ENCODE assay signal across 21 cellular contexts in genomic region chr3:192237992-192238608, GRCh38.
DNase-seq lines count a peak whose midpoint lies in the region; ATAC-seq, FAIRE-seq and TF ChIP-seq lines count a peak whose summit lies in the region.
"Had no signal": no experiment of that assay in that cellular context is flagged by ENCODE, and none has a peak within 500 bp of the region (broad histone marks: within the 10 kb centered on the region; RNA-seq: fewer than 3 reads in every experiment).

No MANE protein-coding gene starts in this region.

- H3K79me2 ChIP-seq in SK-N-SH (ENCODE audit: insufficient read depth) (no peaks in the 10 kb centered on the region), GM12878 (ENCODE audit: control insufficient read depth, insufficient read depth, low read length) (no peaks in the 10 kb centered on the region)

- no peaks in the 10 kb centered on the region for H3K4me1 ChIP-seq in SK-N-SH (ENCODE audit: control insufficient read depth in 1 of 2, insufficient read depth in 2 of 2, low read depth in 1 of 2, low read length in 1 of 2)
- H3K4me1 ChIP-seq in GM12878 (ENCODE audit: control insufficient read depth, insufficient read depth, low read length), result no peaks in the 10 kb centered on the region
- H3K4me1 ChIP-seq: A549, adrenal gland, tibial nerve had no signal

- H3K36me3 ChIP-seq in SK-N-SH (replicated peaks in 1 of 2; ENCODE audit: control insufficient read depth in 1 of 2, insufficient read depth in 2 of 2, low read length in 1 of 2), result no peaks in the 10 kb centered on the region
- H3K36me3 ChIP-seq in GM12878 (ENCODE audit: control insufficient read depth in 2 of 2, insufficient read depth in 2 of 2, low read length in 1 of 2), result no peaks in the 10 kb centered on the region
- H3K36me3 ChIP-seq: adrenal gland, tibial nerve had no signal

- H3K9me2 ChIP-seq in SK-N-SH, result 0 out of 2 replicates have a peak, but pooled peaks cover 2% of the 10 kb centered on the region

- H3K9ac ChIP-seq in SK-N-SH (no peak overlapping the region), GM12878 (ENCODE audit: control insufficient read depth, insufficient read depth, low read length) (no peak overlapping the region)

- H3K9me3 ChIP-seq in SK-N-SH, result no peaks in the 10 kb centered on the region
- H3K9me3 ChIP-seq in GM12878 (replicated peaks; ENCODE audit: control insufficient read depth, insufficient read depth, low read length), result no peaks in the 10 kb centered on the region
- H3K9me3 ChIP-seq: A549, adrenal gland had no signal

- TF ChIP-seq RAD21 in SK-N-SH (IDR thresholded peaks at IDR 0.05; ENCODE audit: low read length) (no peak), GM12878 (IDR thresholded peaks at IDR 0.05; ENCODE audit: insufficient read depth, low read depth, low read length) (no peak)

- no peaks in the 10 kb centered on the region for H4K20me1 ChIP-seq in SK-N-SH (ENCODE audit: insufficient read depth)
- H4K20me1 ChIP-seq in GM12878 (ENCODE audit: control insufficient read depth, insufficient read depth), result no peaks in the 10 kb centered on the region

- TF ChIP-seq EP300 in SK-N-SH (IDR thresholded peaks at IDR 0.05; ENCODE audit: borderline replicate concordance in 1 of 2, low read depth in 1 of 2, low read length in 1 of 2) (no peak), GM12878 (IDR thresholded peaks at IDR 0.05; ENCODE audit: borderline replicate concordance in 1 of 2, control insufficient read depth in 1 of 2, low read depth in 2 of 2, low read length in 2 of 2) (no peak)

- POLR2A ChIA-PET in SK-N-SH (lab: Yijun Ruan, JAX) (no interaction called here), GM12878 (lab: Charles Lee) (no interaction called here)

- H3K27me3 ChIP-seq in SK-N-SH (ENCODE audit: insufficient read depth) (no peaks in the 10 kb centered on the region), GM12878 (replicated peaks in 1 of 2; ENCODE audit: control insufficient read depth in 2 of 2, insufficient read depth in 2 of 2, low read length in 1 of 2) (no peaks in the 10 kb centered on the region)
- H3K27me3 ChIP-seq: adrenal gland, tibial nerve had no signal

- TF ChIP-seq POLR2A in GM12878 (IDR thresholded peaks at IDR 0.05; ENCODE audit: low read depth, low read length), result no peak

- H3K27ac ChIP-seq in SK-N-SH (ENCODE audit: low read depth in 2 of 2, low read length in 1 of 2) (no peak overlapping the region), GM12878 (ENCODE audit: control insufficient read depth, insufficient read depth) (no peak overlapping the region), caudate nucleus (ENCODE audit: low read depth, low read length) (no peak overlapping the region)
- H3K27ac ChIP-seq: A549, adrenal gland, tibial nerve had no signal

- RAD21 ChIA-PET in GM12878 (lab: Charles Lee; ENCODE audit: unreplicated experiment), result no interaction called here

- in situ Hi-C loops in GM12878 (cut with MboI), result no loop called here

- FAIRE-seq in GM12878 (lab: Jason Lieb, UNC), result no peak
- FAIRE-seq: A549, H54 had no signal

- SMC1A ChIA-PET in GM12878 (lab: Charles Lee; ENCODE audit: uncharacterized antibody, unreplicated experiment), result no interaction called here

- H3K4me2 ChIP-seq in SK-N-SH (no peak overlapping the region), GM12878 (ENCODE audit: control insufficient read depth, insufficient read depth) (no peak overlapping the region)
- H3K4me2 ChIP-seq: A549 had no signal

- H3F3A ChIP-seq in SK-N-SH (replicated peaks; ENCODE audit: insufficient read depth), result no peaks in the 10 kb centered on the region

- intact Hi-C loops in GM12878 (cut with micrococcal nuclease; ENCODE audit: unreplicated experiment), result no loop called here

- ATAC-seq in SK-N-SH treated with all-trans-retinoic acid at 6 μM for 48 hours, result no peak
- peak; percentile 31; the same call in 1 of the 3 replicates for ATAC-seq in GM12878
- ATAC-seq in HG03025 (IDR thresholded peaks at IDR 0.05; ENCODE audit: low FRiP score, unreplicated experiment), result no peak
- ATAC-seq: A549; natural killer cell treated with Interleukin-12 subunit alpha and Interleukin-12 subunit beta and Interleukin-15 and Interleukin-18, amount 100 ng/mL, for 72 hours; stimulated activated naive B cell treated with anti-CD40 and anti-IgM and Interleukin-4, amounts not matched to agents 10 μg/mL and 1 μg/mL and 100 μg/mL, for 72 hours had no signal

- H2AFZ ChIP-seq in SK-N-SH (ENCODE audit: low read depth) (no peak overlapping the region), GM12878 (ENCODE audit: control insufficient read depth, low read depth, low read length) (no peak overlapping the region)

- DNase-seq in SK-N-SH (peak; percentile 2), NAMALWA (ENCODE audit: low spot score) (peak; percentile 13), GM12878 (ENCODE audit: low read depth, low spot score) (no peak), dedifferentiated amniotic fluid mesenchymal stem cell (ENCODE audit: extremely low spot score) (no peak), NCI-H128 (lab: John Stamatoyannopoulos, UW; ENCODE audit: unreplicated experiment) (no peak), caudate nucleus (lab: John Stamatoyannopoulos, UW) (no peak)
- DNase-seq: activated effector memory CD4-positive, alpha-beta T cell treated with Interleukin-2 at 50 U/mL for 16 hours; adrenal gland; CD4-positive, CD25-positive, alpha-beta regulatory T cell; hypothalamus; Kasumi-1; NCI-H1694; NCI-H226; SIG-M5; stimulated activated naive B cell treated with anti-CD40 and anti-IgM and Interleukin-4, amounts not matched to agents 10 μg/mL and 1 μg/mL and 100 μg/mL, for 72 hours had no signal

- H3K4me3 ChIP-seq in SK-N-SH (ENCODE audit: low read depth in 2 of 2, low read length in 1 of 2) (no peak overlapping the region), GM12878 (no peak overlapping the region)
- H3K4me3 ChIP-seq: A549, adrenal gland, tibial nerve had no signal

- CTCF ChIA-PET in SK-N-SH (lab: Yijun Ruan, JAX) (interaction anchor here (2.1 kb wide), 1 partner anchor 206 kb away, joined by 5 read pairs; no protein-coding TSS in a partner anchor), GM12878 (lab: Yijun Ruan, JAX) (no interaction called here)

- BruUV-seq in GM12878 (replicated peaks; lab: Mats Ljungman, UMichigan), result no TSS peak

- TF ChIP-seq CTCF in SK-N-SH (IDR thresholded peaks at IDR 0.05) (peak; percentile 25; the same call in 1 of the 2 replicates), GM12878 (IDR thresholded peaks at IDR 0.05 in 2 of 3, conservative IDR thresholded peaks at IDR 0.05 in 1 of 3; ENCODE audit: control insufficient read depth in 2 of 3, extremely low read depth in 1 of 3, insufficient read depth in 1 of 3, low read depth in 3 of 3, low read length in 3 of 3) (peak in 1 of 3 experiments; percentile 29; a peak in 1 of 6 replicates)

- WGBS in SK-N-SH (ENCODE audit: low lambda C conversion rate), result 0% methylated on average over 4 of the region's 4 CpGs
- 19% methylated on average over 4 of the region's 4 CpGs for WGBS in GM12878 (ENCODE audit: insufficient coverage, insufficient replicate concordance, low lambda C conversion rate, missing lambda C conversion rate)

TF ChIP-seq in SK-N-SH, 30 proteins besides CTCF, POLR2A, EP300 and RAD21 (continues in another document):
- TF ChIP-seq SIN3A (IDR thresholded peaks at IDR 0.05; ENCODE audit: borderline replicate concordance, low read depth, low read length), result no peak
- TF ChIP-seq, protein P1, sequence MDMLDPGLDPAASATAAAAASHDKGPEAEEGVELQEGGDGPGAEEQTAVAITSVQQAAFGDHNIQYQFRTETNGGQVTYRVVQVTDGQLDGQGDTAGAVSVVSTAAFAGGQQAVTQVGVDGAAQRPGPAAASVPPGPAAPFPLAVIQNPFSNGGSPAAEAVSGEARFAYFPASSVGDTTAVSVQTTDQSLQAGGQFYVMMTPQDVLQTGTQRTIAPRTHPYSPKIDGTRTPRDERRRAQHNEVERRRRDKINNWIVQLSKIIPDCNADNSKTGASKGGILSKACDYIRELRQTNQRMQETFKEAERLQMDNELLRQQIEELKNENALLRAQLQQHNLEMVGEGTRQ (IDR thresholded peaks at IDR 0.05; ENCODE audit: borderline replicate concordance, low read depth, low read length), result no peak

TF ChIP-seq in SK-N-SH treated with all-trans-retinoic acid at 6 μM for 48 hours, 23 proteins besides CTCF, POLR2A, EP300 and RAD21 (continues in another document):
- TF ChIP-seq ESRRG (CRISPR knock-in tag; IDR thresholded peaks at IDR 0.05) (no peak), ARNTL (CRISPR knock-in tag; IDR thresholded peaks at IDR 0.05; ENCODE audit: borderline replicate concordance, low read depth) (no peak), ZNF8 (CRISPR knock-in tag; IDR thresholded peaks at IDR 0.05) (no peak), OSR1 (CRISPR knock-in tag; IDR thresholded peaks at IDR 0.05) (no peak), ZFP30 (CRISPR knock-in tag; IDR thresholded peaks at IDR 0.05) (no peak), RARB (CRISPR knock-in tag; IDR thresholded peaks at IDR 0.05) (no peak), ZFP3 (CRISPR knock-in tag; IDR thresholded peaks at IDR 0.05) (no peak)

TF ChIP-seq in GM12878, 131 proteins besides CTCF, POLR2A, EP300 and RAD21:
- TF ChIP-seq SREBF1 (IDR thresholded peaks at IDR 0.05; ENCODE audit: low read length) (no peak), SPI1 (IDR thresholded peaks at IDR 0.05; ENCODE audit: borderline replicate concordance, insufficient read depth, low read depth, low read length) (no peak), POU2F2 (IDR thresholded peaks at IDR 0.05; ENCODE audit: borderline replicate concordance, low read depth, low read length) (no peak), SMC3 (IDR thresholded peaks at IDR 0.05; ENCODE audit: borderline replicate concordance, low read length) (no peak), ATF3 (IDR thresholded peaks at IDR 0.05; ENCODE audit: borderline replicate concordance, extremely low read depth, low read depth, low read length) (no peak), GABPA (IDR thresholded peaks at IDR 0.05; ENCODE audit: low read depth) (no peak), ATF2 (IDR thresholded peaks at IDR 0.05; ENCODE audit: low read length) (no peak), ZSCAN29 (IDR thresholded peaks at IDR 0.05) (no peak), NFXL1 (IDR thresholded peaks at IDR 0.05; ENCODE audit: borderline replicate concordance) (no peak)

Comparison
In these comparisons a context has a peak if more than half of its experiments do, and no peak if none do; other contexts are left out.
1. DNase-seq: peak in SK-N-SH (single experiment) and NAMALWA (single experiment); none in GM12878 (single experiment), dedifferentiated amniotic fluid mesenchymal stem cell (single experiment), NCI-H128 (single experiment) and caudate nucleus (0 of 61).